ENCODE assay signal across 28 cellular contexts in genomic region chr17:10984163-10984562, GRCh38.
"Had no signal": no experiment of that assay in that cellular context is flagged by ENCODE, and none has a peak within 500 bp of the region (broad histone marks: within the 10 kb centered on the region; RNA-seq: fewer than 3 reads in every experiment).

No MANE protein-coding gene starts in this region.

- FAIRE-seq: islet of Langerhans, kidney, small intestine, urothelium cell line had no signal

- H3K36me3 ChIP-seq: left lung, lower lobe of right lung, neural progenitor cell, neutrophil, ovary, sigmoid colon, spleen, suprapubic skin, thoracic aorta, tibial artery, upper lobe of right lung had no signal

- H3K4me2 ChIP-seq: neural progenitor cell had no signal

- H3K9me3 ChIP-seq: left lung, lower lobe of right lung, neutrophil, ovary, sigmoid colon, suprapubic skin, thoracic aorta, tibial artery, upper lobe of right lung had no signal

- ATAC-seq: left colon; left lung; lower lobe of right lung; naive thymus-derived CD8-positive, alpha-beta T cell; right cardiac atrium; stimulated activated effector memory CD8-positive, alpha-beta T cell treated with anti-CD3 and anti-CD28 coated beads, Interleukin-12 subunit alpha, Interleukin-12 subunit beta, amount 100 ng/mL, for 72 hours; upper lobe of right lung had no signal

- H3K4me1 ChIP-seq: left lung, lower lobe of right lung, neural progenitor cell, sigmoid colon, spleen, suprapubic skin, tibial artery, upper lobe of right lung had no signal

- H3K27me3 ChIP-seq: neural progenitor cell, neutrophil, ovary, sigmoid colon, tibial artery, upper lobe of right lung had no signal

- H3K9ac ChIP-seq: neural progenitor cell had no signal

- H2AFZ ChIP-seq: neural progenitor cell had no signal

- H3K27ac ChIP-seq: left lung, lower lobe of right lung, neural progenitor cell, neutrophil, ovary, sigmoid colon, spleen, suprapubic skin, thoracic aorta, tibial artery, upper lobe of right lung had no signal

- H3K4me3 ChIP-seq: left lung, lower lobe of right lung, neural progenitor cell, ovary, sigmoid colon, spleen, suprapubic skin, thoracic aorta, tibial artery, upper lobe of right lung had no signal

- DNase-seq: hypothalamus; immature natural killer cell; kidney; left colon; left lung; lower lobe of right lung; mammary epithelial cell; mesenchymal stem cell; naive thymus-derived CD8-positive, alpha-beta T cell; occipital lobe; ovary; retina; right cardiac atrium; sigmoid colon; small intestine; spleen; stimulated activated CD4-positive, alpha-beta T cell treated with anti-CD3 and anti-CD28 coated beads, Interleukin-4, amount 100 ng/mL, for 24 hours; stimulated activated naive CD4-positive, alpha-beta T cell; tibial artery; trophoblast cell; upper lobe of right lung had no signal
